Comparison of ENCODE assay signal across 1 cellular context in the genomic region with DNA sequence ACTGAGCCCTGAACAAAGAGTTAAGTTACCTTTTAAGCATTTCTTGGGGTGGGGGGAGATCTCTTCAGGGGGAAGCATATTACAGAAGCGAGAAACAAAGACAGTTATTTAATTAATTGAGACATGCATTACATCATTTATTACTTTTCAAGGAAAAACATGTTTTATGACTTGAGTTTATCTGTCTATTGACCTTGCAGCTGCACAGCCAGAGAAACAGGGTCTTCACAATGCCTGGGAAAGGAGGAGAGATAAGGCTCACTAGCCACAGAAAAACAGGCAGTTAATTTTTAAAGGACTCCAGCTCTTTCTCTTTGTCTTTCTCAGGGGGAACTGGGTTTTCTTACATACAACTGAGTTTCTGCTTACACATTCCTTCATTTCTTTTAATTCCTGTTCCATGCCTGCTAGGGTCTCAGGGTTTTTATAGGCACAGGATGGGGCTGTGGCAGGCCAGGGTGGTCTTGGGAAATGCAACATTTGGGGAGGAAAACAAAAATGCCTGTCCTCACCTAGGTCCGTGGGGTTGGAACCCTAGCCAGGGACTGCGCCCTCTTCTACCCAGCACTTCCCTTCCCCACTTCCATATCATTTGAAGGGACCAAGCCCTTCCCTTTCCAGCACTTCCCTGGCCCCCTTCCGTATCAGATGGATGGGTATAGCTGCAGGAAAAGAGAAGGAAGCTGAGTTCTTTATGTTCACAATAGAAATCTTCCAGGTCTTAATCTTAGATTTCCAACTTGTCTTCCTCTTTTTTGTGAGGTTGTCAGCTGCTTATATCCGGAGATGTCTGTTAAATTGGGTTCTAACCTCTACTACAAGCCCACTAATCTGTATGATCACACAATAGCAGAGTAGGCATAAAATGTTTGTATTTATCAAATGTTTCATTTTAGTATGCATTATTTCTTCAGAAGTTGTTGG.
TF ChIP-seq lines count a peak whose summit lies in the region.

No MANE protein-coding gene starts in this region.

TF ChIP-seq in HepG2, 621 proteins besides CTCF, POLR2A, EP300 and RAD21:
- TF ChIP-seq KLF6 (CRISPR knock-in tag; IDR thresholded peaks at IDR 0.05) (no peak), BHLHE40 (IDR thresholded peaks at IDR 0.05; ENCODE audit: low read length) (no peak), ZNF552 (CRISPR knock-in tag; IDR thresholded peaks at IDR 0.05; ENCODE audit: borderline replicate concordance) (no peak), PPARG (CRISPR knock-in tag; conservative IDR thresholded peaks at IDR 0.05) (no peak), SRF (IDR thresholded peaks at IDR 0.05; ENCODE audit: low read depth, low read length) (no peak), PHF20 (CRISPR knock-in tag; IDR thresholded peaks at IDR 0.05) (no peak), ZNF235 (CRISPR knock-in tag; IDR thresholded peaks at IDR 0.05; ENCODE audit: borderline replicate concordance) (no peak), ZNF17 (CRISPR knock-in tag; IDR thresholded peaks at IDR 0.05) (no peak), ZNF501 (CRISPR knock-in tag; IDR thresholded peaks at IDR 0.05) (no peak), ETV5 (CRISPR knock-in tag; IDR thresholded peaks at IDR 0.05; ENCODE audit: borderline replicate concordance) (no peak), FUBP1 (CRISPR knock-in tag; IDR thresholded peaks at IDR 0.05; ENCODE audit: borderline replicate concordance) (no peak), ATF7 (IDR thresholded peaks at IDR 0.05) (no peak), ATF7 (CRISPR knock-in tag; IDR thresholded peaks at IDR 0.05) (no peak), CENPT (CRISPR knock-in tag; IDR thresholded peaks at IDR 0.05; ENCODE audit: low read depth) (no peak), PHF8 (CRISPR knock-in tag; IDR thresholded peaks at IDR 0.05) (no peak), FOSL2 (CRISPR knock-in tag; IDR thresholded peaks at IDR 0.05) (no peak)
- TF ChIP-seq, protein P1, sequence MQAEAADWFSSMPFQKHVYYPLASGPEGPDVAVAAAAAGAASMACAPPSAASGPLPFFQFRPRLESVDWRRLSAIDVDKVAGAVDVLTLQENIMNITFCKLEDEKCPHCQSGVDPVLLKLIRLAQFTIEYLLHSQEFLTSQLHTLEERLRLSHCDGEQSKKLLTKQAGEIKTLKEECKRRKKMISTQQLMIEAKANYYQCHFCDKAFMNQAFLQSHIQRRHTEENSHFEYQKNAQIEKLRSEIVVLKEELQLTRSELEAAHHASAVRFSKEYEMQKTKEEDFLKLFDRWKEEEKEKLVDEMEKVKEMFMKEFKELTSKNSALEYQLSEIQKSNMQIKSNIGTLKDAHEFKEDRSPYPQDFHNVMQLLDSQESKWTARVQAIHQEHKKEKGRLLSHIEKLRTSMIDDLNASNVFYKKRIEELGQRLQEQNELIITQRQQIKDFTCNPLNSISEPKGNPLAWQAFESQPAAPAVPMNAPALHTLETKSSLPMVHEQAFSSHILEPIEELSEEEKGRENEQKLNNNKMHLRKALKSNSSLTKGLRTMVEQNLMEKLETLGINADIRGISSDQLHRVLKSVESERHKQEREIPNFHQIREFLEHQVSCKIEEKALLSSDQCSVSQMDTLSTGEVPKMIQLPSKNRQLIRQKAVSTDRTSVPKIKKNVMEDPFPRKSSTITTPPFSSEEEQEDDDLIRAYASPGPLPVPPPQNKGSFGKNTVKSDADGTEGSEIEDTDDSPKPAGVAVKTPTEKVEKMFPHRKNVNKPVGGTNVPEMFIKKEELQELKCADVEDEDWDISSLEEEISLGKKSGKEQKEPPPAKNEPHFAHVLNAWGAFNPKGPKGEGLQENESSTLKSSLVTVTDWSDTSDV (CRISPR knock-in tag; IDR thresholded peaks at IDR 0.05), result no peak
- TF ChIP-seq, protein P2, sequence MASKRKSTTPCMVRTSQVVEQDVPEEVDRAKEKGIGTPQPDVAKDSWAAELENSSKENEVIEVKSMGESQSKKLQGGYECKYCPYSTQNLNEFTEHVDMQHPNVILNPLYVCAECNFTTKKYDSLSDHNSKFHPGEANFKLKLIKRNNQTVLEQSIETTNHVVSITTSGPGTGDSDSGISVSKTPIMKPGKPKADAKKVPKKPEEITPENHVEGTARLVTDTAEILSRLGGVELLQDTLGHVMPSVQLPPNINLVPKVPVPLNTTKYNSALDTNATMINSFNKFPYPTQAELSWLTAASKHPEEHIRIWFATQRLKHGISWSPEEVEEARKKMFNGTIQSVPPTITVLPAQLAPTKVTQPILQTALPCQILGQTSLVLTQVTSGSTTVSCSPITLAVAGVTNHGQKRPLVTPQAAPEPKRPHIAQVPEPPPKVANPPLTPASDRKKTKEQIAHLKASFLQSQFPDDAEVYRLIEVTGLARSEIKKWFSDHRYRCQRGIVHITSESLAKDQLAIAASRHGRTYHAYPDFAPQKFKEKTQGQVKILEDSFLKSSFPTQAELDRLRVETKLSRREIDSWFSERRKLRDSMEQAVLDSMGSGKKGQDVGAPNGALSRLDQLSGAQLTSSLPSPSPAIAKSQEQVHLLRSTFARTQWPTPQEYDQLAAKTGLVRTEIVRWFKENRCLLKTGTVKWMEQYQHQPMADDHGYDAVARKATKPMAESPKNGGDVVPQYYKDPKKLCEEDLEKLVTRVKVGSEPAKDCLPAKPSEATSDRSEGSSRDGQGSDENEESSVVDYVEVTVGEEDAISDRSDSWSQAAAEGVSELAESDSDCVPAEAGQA (IDR thresholded peaks at IDR 0.05; ENCODE audit: low read depth), result no peak
- TF ChIP-seq, protein P2 (CRISPR knock-in tag; IDR thresholded peaks at IDR 0.05; ENCODE audit: borderline replicate concordance), result no peak
- TF ChIP-seq, protein P3, sequence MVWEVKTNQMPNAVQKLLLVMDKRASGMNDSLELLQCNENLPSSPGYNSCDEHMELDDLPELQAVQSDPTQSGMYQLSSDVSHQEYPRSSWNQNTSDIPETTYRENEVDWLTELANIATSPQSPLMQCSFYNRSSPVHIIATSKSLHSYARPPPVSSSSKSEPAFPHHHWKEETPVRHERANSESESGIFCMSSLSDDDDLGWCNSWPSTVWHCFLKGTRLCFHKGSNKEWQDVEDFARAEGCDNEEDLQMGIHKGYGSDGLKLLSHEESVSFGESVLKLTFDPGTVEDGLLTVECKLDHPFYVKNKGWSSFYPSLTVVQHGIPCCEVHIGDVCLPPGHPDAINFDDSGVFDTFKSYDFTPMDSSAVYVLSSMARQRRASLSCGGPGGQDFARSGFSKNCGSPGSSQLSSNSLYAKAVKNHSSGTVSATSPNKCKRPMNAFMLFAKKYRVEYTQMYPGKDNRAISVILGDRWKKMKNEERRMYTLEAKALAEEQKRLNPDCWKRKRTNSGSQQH (CRISPR knock-in tag; IDR thresholded peaks at IDR 0.05; ENCODE audit: low read depth), result no peak
